1 cellular context compared by ENCODE assay signal in genomic region chr20:51387125-51387865, GRCh38.
TF ChIP-seq lines count a peak whose summit lies in the region.

No MANE protein-coding gene starts in this region.

TF ChIP-seq in H1, 55 proteins besides CTCF, POLR2A, EP300 and RAD21 (continued from another document):
- TF ChIP-seq EZH2 (IDR thresholded peaks at IDR 0.05; ENCODE audit: low read depth, low read length, severe bottlenecking) (no peak), TCF12 (IDR thresholded peaks at IDR 0.05; ENCODE audit: low read depth, low read length) (peak; percentile 92; the same call in 1 of the 2 replicates), SIX5 (IDR thresholded peaks at IDR 0.05; ENCODE audit: low read depth, low read length) (no peak), KDM1A (IDR thresholded peaks at IDR 0.05; ENCODE audit: borderline replicate concordance, low read length) (no peak), E2F6 (IDR thresholded peaks at IDR 0.05) (peak; percentile 65; the same call in 1 of the 2 replicates), TEAD4 (IDR thresholded peaks at IDR 0.05; ENCODE audit: low read depth, low read length) (no peak), USF2 (IDR thresholded peaks at IDR 0.05; ENCODE audit: low read length) (no peak), YY1 (IDR thresholded peaks at IDR 0.05; ENCODE audit: low read depth, low read length) (0 out of 2 replicates have a peak, but pooled peaks have one; percentile 23), HDAC2 (IDR thresholded peaks at IDR 0.05; ENCODE audit: borderline replicate concordance in 1 of 2, low read depth in 2 of 2, low read length in 2 of 2) (no peak), RFX5 (IDR thresholded peaks at IDR 0.05; ENCODE audit: borderline replicate concordance, low read depth, low read length) (no peak), RNF2 (IDR thresholded peaks at IDR 0.05; ENCODE audit: borderline replicate concordance, low read depth, low read length, missing control alignments, poor library complexity, severe bottlenecking) (no peak), POU5F1 (IDR thresholded peaks at IDR 0.05; ENCODE audit: low read depth, low read length) (no peak), PHF8 (conservative IDR thresholded peaks at IDR 0.05; ENCODE audit: low read depth, low read length) (no peak), SP1 (IDR thresholded peaks at IDR 0.05; ENCODE audit: low read depth, low read length) (peak; percentile 59), SIN3A (conservative IDR thresholded peaks at IDR 0.05 in 1 of 2, IDR thresholded peaks at IDR 0.05 in 1 of 2; ENCODE audit: low read depth in 1 of 2, low read length in 2 of 2) (no peak), HDAC6 (IDR thresholded peaks at IDR 0.05; ENCODE audit: low read depth, low read length) (no peak), ATF2 (IDR thresholded peaks at IDR 0.05; ENCODE audit: low read length) (no peak)
